In genomic region chr17:59859444-59860025, GRCh38 we compare ENCODE assay signal across 8 cellular contexts. TPM values are rescaled to one million over a fixed set of nuclear protein-coding genes. Genes with fewer than 3 reads are reported as not detected.
A peak's percentile ranks its signal among the peaks of the same experiment; 100 is the strongest.
DNase-seq lines count a peak whose midpoint lies in the region; ATAC-seq and TF ChIP-seq lines count a peak whose summit lies in the region.

No MANE protein-coding gene starts in this region.

- H3K9me2 ChIP-seq in Loucy (replicated peaks; ENCODE audit: low read depth, low read length), result no peaks in the 10 kb centered on the region

- TF ChIP-seq CTCF in Loucy (conservative IDR thresholded peaks at IDR 0.05; ENCODE audit: low read length) (peak; percentile 75), lung (IDR thresholded peaks at IDR 0.05; ENCODE audit: control extremely low read depth, extremely low read depth) (peak; percentile 51)

- H3K9me3 ChIP-seq in Loucy (ENCODE audit: insufficient read depth, low read depth, low read length), result no peaks in the 10 kb centered on the region
- no peaks in the 10 kb centered on the region for H3K9me3 ChIP-seq in lung (ENCODE audit: control insufficient read depth in 2 of 2, insufficient read depth in 1 of 2, low read length in 1 of 2)

- H3K9ac ChIP-seq in Loucy (ENCODE audit: low read depth, low read length, poor library complexity, severe bottlenecking), result no peak overlapping the region

- DNase-seq in ELR (ENCODE audit: low read depth) (peak; percentile 79), astrocyte of the hippocampus (ENCODE audit: low read depth, low spot score) (peak; percentile 70), lung (ENCODE audit: low spot score) (no peak), NCI-H226 (no peak), NK-92 (lab: John Stamatoyannopoulos, UW; ENCODE audit: unreplicated experiment) (no peak), activated gamma-delta T cell treated with Interleukin-2 at 50 U/mL for 16 hours (no peak)

- H3K27me3 ChIP-seq in Loucy (ENCODE audit: insufficient read depth, low read length, poor library complexity, severe bottlenecking) (no peaks in the 10 kb centered on the region), lung (ENCODE audit: control insufficient read depth, insufficient read depth) (no peaks in the 10 kb centered on the region)

- H3K27ac ChIP-seq in lung (ENCODE audit: low read depth in 1 of 2, low read length in 1 of 2), result no peak overlapping the region

- no peaks in the 10 kb centered on the region for H3K4me1 ChIP-seq in Loucy (ENCODE audit: insufficient read depth, low read length, poor library complexity, severe bottlenecking)
- peaks cover 0 to 3% of the 10 kb centered on the region in 2 donors for H3K4me1 ChIP-seq in lung (ENCODE audit: control insufficient read depth in 2 of 2, insufficient read depth in 2 of 2, low read length in 2 of 2)

- no peak overlapping the region for H2AFZ ChIP-seq in Loucy (ENCODE audit: low read length)

- ATAC-seq in lung (ENCODE audit: insufficient read depth, low FRiP score) (no peak), GM21367 (IDR thresholded peaks at IDR 0.05; ENCODE audit: unreplicated experiment) (no peak)

- H3K4me2 ChIP-seq in Loucy (ENCODE audit: low read depth, low read length, poor library complexity, severe bottlenecking), result no peak overlapping the region

- no peaks in the 10 kb centered on the region for H3F3A ChIP-seq in Loucy (ENCODE audit: low read depth)

- no peaks in the 10 kb centered on the region for H4K20me1 ChIP-seq in Loucy (ENCODE audit: insufficient read depth, low read length, poor library complexity, severe bottlenecking)

- WGBS in lung, 2 donors, result 83 to 93% methylated on average over 2 of the region's 2 CpGs

- H3K4me3 ChIP-seq in Loucy (ENCODE audit: low read length, poor library complexity, severe bottlenecking) (no peak overlapping the region), lung (no peak overlapping the region)

- no peaks in the 10 kb centered on the region for H3K36me3 ChIP-seq in Loucy (ENCODE audit: insufficient read depth, low read length)
- peaks cover 2 to 6% of the 10 kb centered on the region in 2 donors for H3K36me3 ChIP-seq in lung (ENCODE audit: control insufficient read depth in 2 of 2, insufficient read depth in 2 of 2, low read length in 2 of 2)

- H3K79me2 ChIP-seq in Loucy (ENCODE audit: insufficient read depth, low read length), result no peaks in the 10 kb centered on the region

RNA-seq across cellular contexts. Expression of gene TUBD1, which starts 33.2 kb away (rescaled TPM):
- 10 to 100 TPM in 1 of 2 donors, 1 to 10 TPM in 1; 5.7 to 15.3 TPM for total RNA-seq in lung
- polyA plus RNA-seq in lung, result 1 to 10 TPM; 4.8 to 5.1 TPM

RNA-seq across cellular contexts. Expression of gene RPS6KB1, which starts 33.4 kb away (rescaled TPM):
- total RNA-seq in lung, result 10 to 100 TPM; 25.1 to 59.2 TPM
- 10 to 100 TPM in 1 of 2 donors, 1 to 10 TPM in 1; 8.7 to 10.0 TPM for polyA plus RNA-seq in lung

Comparison
In these comparisons a context has a peak if more than half of its experiments do, and no peak if none do; other contexts are left out.
1. DNase-seq: peak in ELR (single experiment) and astrocyte of the hippocampus (single experiment); none in lung (single experiment), NCI-H226 (single experiment), NK-92 (single experiment) and activated gamma-delta T cell treated with Interleukin-2 at 50 U/mL for 16 hours (single experiment).